ENCODE assay signal across 31 cellular contexts in the genomic region with DNA sequence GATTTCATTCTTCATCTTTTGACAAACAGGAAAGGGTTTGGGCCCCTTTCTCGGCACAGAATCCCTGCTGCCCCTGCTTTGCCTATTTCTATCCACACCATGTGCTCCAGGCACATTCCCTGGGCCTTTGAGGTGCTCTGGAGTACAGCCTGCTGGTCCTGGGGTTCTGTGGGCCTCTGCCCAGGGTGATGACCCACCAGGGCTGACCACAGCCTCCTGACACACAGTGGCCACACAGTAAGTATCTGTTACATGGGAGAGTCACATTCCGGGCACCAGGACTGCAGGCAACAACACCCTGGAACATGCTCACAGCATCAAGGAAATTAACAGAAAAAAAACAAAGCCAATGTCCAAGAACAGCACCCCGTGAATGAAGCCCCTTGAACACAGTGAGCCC.
"Had no signal": no experiment of that assay in that cellular context is flagged by ENCODE, and none has a peak within 500 bp of the region (broad histone marks: within the 10 kb centered on the region; RNA-seq: fewer than 3 reads in every experiment).

No MANE protein-coding gene starts in this region.

- H3K4me3 Mint-ChIP-seq: dendritic cell treated with granulocyte-macrophage colony-stimulating factor and Interleukin-4, amounts not matched to agents 40 ng/mL and 50 ng/mL, for 4 days; endodermal cell; immature natural killer cell; memory B cell; mesothelial cell of epicardium; naive thymus-derived CD8-positive, alpha-beta T cell; nephron progenitor cell; stimulated activated naive B cell treated with anti-CD40 and anti-IgM and Interleukin-4, amounts not matched to agents 10 μg/mL and 1 μg/mL and 100 μg/mL, for 72 hours; stimulated activated naive CD8-positive, alpha-beta T cell treated with anti-CD3 and anti-CD28 coated beads, Interleukin-15, Interleukin-2, amounts not matched to agents 100 ng/mL and 50 ng/mL, for 24 hours had no signal

- H3K4me1 Mint-ChIP-seq: immature natural killer cell; memory B cell; naive thymus-derived CD8-positive, alpha-beta T cell; stimulated activated naive B cell treated with anti-CD40 and anti-IgM and Interleukin-4, amounts not matched to agents 10 μg/mL and 1 μg/mL and 100 μg/mL, for 72 hours had no signal

- H3K9me3 Mint-ChIP-seq: dendritic cell treated with granulocyte-macrophage colony-stimulating factor and Interleukin-4, amounts not matched to agents 40 ng/mL and 50 ng/mL, for 4 days; endodermal cell; immature natural killer cell; memory B cell; mesothelial cell of epicardium; naive thymus-derived CD8-positive, alpha-beta T cell; nephron progenitor cell; stimulated activated naive B cell treated with anti-CD40 and anti-IgM and Interleukin-4, amounts not matched to agents 10 μg/mL and 1 μg/mL and 100 μg/mL, for 72 hours; stimulated activated naive CD8-positive, alpha-beta T cell treated with anti-CD3 and anti-CD28 coated beads, Interleukin-15, Interleukin-2, amounts not matched to agents 100 ng/mL and 50 ng/mL, for 24 hours had no signal

- ATAC-seq: foreskin keratinocyte; gastroesophageal sphincter; left lobe of liver; mucosa of descending colon; naive thymus-derived CD8-positive, alpha-beta T cell; psoas muscle; right cardiac atrium; stimulated activated naive B cell treated with anti-CD40 and anti-IgM and Interleukin-4, amounts not matched to agents 10 μg/mL and 1 μg/mL and 100 μg/mL, for 72 hours had no signal

- DNase-seq: colonic mucosa; effector CD8-positive, alpha-beta T cell; endodermal cell; foreskin keratinocyte; hypothalamus; immature natural killer cell; mucosa of descending colon; naive thymus-derived CD8-positive, alpha-beta T cell; nephron progenitor cell; occipital lobe; ovary; posterior cingulate gyrus; psoas muscle; right cardiac atrium; sigmoid colon; spleen; stimulated activated CD4-positive, alpha-beta T cell treated with anti-CD3 and anti-CD28 coated beads, Interleukin-2, amount 100 ng/mL, for 48 hours; stimulated activated naive B cell treated with anti-CD40 and anti-IgM and Interleukin-4, amounts not matched to agents 10 μg/mL and 1 μg/mL and 100 μg/mL, for 72 hours; transverse colon had no signal

- H3K27ac Mint-ChIP-seq: dendritic cell treated with granulocyte-macrophage colony-stimulating factor and Interleukin-4, amounts not matched to agents 40 ng/mL and 50 ng/mL, for 4 days; endodermal cell; memory B cell; mesothelial cell of epicardium; nephron progenitor cell; stimulated activated naive B cell treated with anti-CD40 and anti-IgM and Interleukin-4, amounts not matched to agents 10 μg/mL and 1 μg/mL and 100 μg/mL, for 72 hours; stimulated activated naive CD8-positive, alpha-beta T cell treated with anti-CD3 and anti-CD28 coated beads, Interleukin-15, Interleukin-2, amounts not matched to agents 100 ng/mL and 50 ng/mL, for 24 hours had no signal

- H3K36me3 ChIP-seq: colonic mucosa, esophagus muscularis mucosa, gastroesophageal sphincter, ovary, sigmoid colon, spleen, suprapubic skin, transverse colon, vagina had no signal

- H3K4me3 ChIP-seq: colonic mucosa, esophagus muscularis mucosa, gastroesophageal sphincter, lung, mucosa of descending colon, ovary, psoas muscle, sigmoid colon, skin epidermis, spleen, suprapubic skin, transverse colon, vagina had no signal

- H3K27ac ChIP-seq: colonic mucosa, epithelial cell of prostate, esophagus muscularis mucosa, foreskin keratinocyte, gastroesophageal sphincter, ovary, psoas muscle, sigmoid colon, spleen, suprapubic skin, transverse colon, vagina had no signal

- H3K27me3 ChIP-seq: colonic mucosa, esophagus muscularis mucosa, foreskin keratinocyte, gastroesophageal sphincter, ovary, sigmoid colon, spleen, suprapubic skin, transverse colon, vagina had no signal

- H3K36me3 Mint-ChIP-seq: immature natural killer cell; memory B cell; mesothelial cell of epicardium; naive thymus-derived CD8-positive, alpha-beta T cell; stimulated activated naive B cell treated with anti-CD40 and anti-IgM and Interleukin-4, amounts not matched to agents 10 μg/mL and 1 μg/mL and 100 μg/mL, for 72 hours had no signal

- H3K9me3 ChIP-seq: colonic mucosa, esophagus muscularis mucosa, gastroesophageal sphincter, mucosa of descending colon, ovary, psoas muscle, sigmoid colon, spleen, suprapubic skin, transverse colon, vagina had no signal

- H3K4me1 ChIP-seq: colonic mucosa, foreskin keratinocyte, psoas muscle, spleen had no signal
